Comparison of ENCODE assay signal across 11 cellular contexts in the genomic region with DNA sequence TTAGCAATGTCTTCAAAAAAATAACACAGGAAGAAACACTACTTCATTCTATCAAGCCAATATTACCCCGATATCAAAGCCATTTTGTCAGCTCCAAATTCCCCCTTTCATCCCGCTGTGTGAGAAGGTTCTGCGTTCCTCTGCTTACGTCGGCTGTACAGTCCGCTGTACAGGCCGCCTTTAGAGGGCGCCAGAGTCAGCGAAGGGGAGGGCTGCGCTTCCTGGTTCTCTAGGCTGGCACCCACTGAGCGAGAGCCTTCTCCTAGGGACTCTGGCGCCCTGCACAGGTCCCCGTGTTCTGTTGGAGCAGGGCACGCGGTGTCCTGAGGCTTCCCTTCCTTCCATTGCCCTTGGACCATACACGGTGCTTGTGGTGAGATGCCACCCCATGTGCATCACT. TPM values are rescaled to one million over a fixed set of nuclear protein-coding genes. Genes with fewer than 3 reads are reported as not detected.
DNase-seq lines count a peak whose midpoint lies in the region; ATAC-seq and TF ChIP-seq lines count a peak whose summit lies in the region.
"Had no signal": no experiment of that assay in that cellular context is flagged by ENCODE, and none has a peak within 500 bp of the region (broad histone marks: within the 10 kb centered on the region; RNA-seq: fewer than 3 reads in every experiment).

No MANE protein-coding gene starts in this region.

- H3K4me1 ChIP-seq in cardiac muscle cell (ENCODE audit: low read depth), result no peaks in the 10 kb centered on the region

- CTCF ChIA-PET in HEK293T (lab: Yijun Ruan, JAX), result no interaction called here

- H3K4me3 ChIP-seq in cardiac muscle cell (no peak overlapping the region), astrocyte of the spinal cord (ENCODE audit: low read depth, low read length) (no peak overlapping the region)

- ATAC-seq in Right ventricle myocardium superior (ENCODE audit: poor library complexity) (no peak), HG03342 (IDR thresholded peaks at IDR 0.05; ENCODE audit: unreplicated experiment) (no peak)
- no peak for ATAC-seq in stimulated activated naive CD8-positive, alpha-beta T cell treated with anti-CD3 and anti-CD28 coated beads, Interleukin-15, Interleukin-2, amounts not matched to agents 100 U/mL and 50 U/mL, for 24 hours
- ATAC-seq: left cardiac atrium had no signal

- no peak overlapping the region for H3K27ac ChIP-seq in cardiac muscle cell

- DNase-seq in cardiac muscle cell (ENCODE audit: low read depth in 1 of 2, low spot score in 1 of 2) (peak in 1 of 2 donors; percentile 0), Right ventricle myocardium superior (no peak), HEK293T (ENCODE audit: extremely low spot score) (peak; percentile 39), astrocyte of the spinal cord (ENCODE audit: low read depth, low spot score) (no peak), GM19238 (ENCODE audit: insufficient read length, low spot score) (no peak), activated gamma-delta T cell (lab: John Stamatoyannopoulos, UW) (no peak)
- DNase-seq in stimulated activated naive CD8-positive, alpha-beta T cell treated with anti-CD3 and anti-CD28 coated beads, Interleukin-15, Interleukin-2, amounts not matched to agents 100 U/mL and 50 U/mL, for 24 hours, result peak; percentile 5
- DNase-seq: left cardiac atrium; NK-92 treated with Interleukin-12 subunit alpha and Interleukin-12 subunit beta, amount 100 ng/mL, for 24 hours; stimulated activated naive CD4-positive, alpha-beta T cell treated with Interleukin-2 at 50 U/mL for 16 hours had no signal

- no peaks in the 10 kb centered on the region for H3K9me3 ChIP-seq in cardiac muscle cell (ENCODE audit: low read depth)

- intact Hi-C loops in Right ventricle myocardium superior (cut with DNase I), result no loop called here

- peak; percentile 3 for TF ChIP-seq CTCF in cardiac muscle cell (IDR thresholded peaks at IDR 0.05; ENCODE audit: low read depth, low read length)
- peak; percentile 6 for TF ChIP-seq CTCF in astrocyte of the spinal cord (IDR thresholded peaks at IDR 0.05; ENCODE audit: low read depth, low read length)

- in situ Hi-C loops in astrocyte of the spinal cord (cut with HindIII; ENCODE audit: low sequenced_read_pairs), result no loop called here

- H3K36me3 ChIP-seq in cardiac muscle cell, result no peaks in the 10 kb centered on the region

- H3K27me3 ChIP-seq in cardiac muscle cell, result no peaks in the 10 kb centered on the region

- POLR2A ChIA-PET in HEK293T (lab: Yijun Ruan, JAX), result no interaction called here

TF ChIP-seq in HEK293T, 16 proteins besides CTCF, POLR2A, EP300 and RAD21:
- 0 out of 2 replicates have a peak, but pooled peaks have one; percentile 32 for TF ChIP-seq L3MBTL2 (conservative IDR thresholded peaks at IDR 0.05)
- no peak for TF ChIP-seq TARDBP (IDR thresholded peaks at IDR 0.05)
- peak; percentile 23; the same call in 1 of the 2 replicates for TF ChIP-seq FOXM1 (IDR thresholded peaks at IDR 0.05; ENCODE audit: borderline replicate concordance)
- no peak for TF ChIP-seq FOXK2 (IDR thresholded peaks at IDR 0.05)
- TF ChIP-seq ARNT (IDR thresholded peaks at IDR 0.05), result no peak
- no peak for TF ChIP-seq FOXA1 (IDR thresholded peaks at IDR 0.05)
TF ChIP-seq in HEK293T: peak in this region for 2.

RNA-seq across cellular contexts. Expression of a gene that starts 25.3 kb away (rescaled TPM):
- not detected in 2 replicates for total RNA-seq in cardiac muscle cell
- polyA plus RNA-seq in cardiac muscle cell, result not detected in 2 replicates
- not detected for total RNA-seq in Right ventricle myocardium superior
- total RNA-seq: left cardiac atrium had no signal

Comparison
In these comparisons a context has a peak if more than half of its experiments do, and no peak if none do; other contexts are left out.
1. DNase-seq: peak in HEK293T (single experiment) and stimulated activated naive CD8-positive, alpha-beta T cell treated with anti-CD3 and anti-CD28 coated beads, Interleukin-15, Interleukin-2, amounts not matched to agents 100 U/mL and 50 U/mL, for 24 hours (single experiment); none in Right ventricle myocardium superior (single experiment), astrocyte of the spinal cord (single experiment), GM19238 (single experiment) and activated gamma-delta T cell (single experiment).